Comparison of ENCODE assay signal across 8 cellular contexts in the genomic region with DNA sequence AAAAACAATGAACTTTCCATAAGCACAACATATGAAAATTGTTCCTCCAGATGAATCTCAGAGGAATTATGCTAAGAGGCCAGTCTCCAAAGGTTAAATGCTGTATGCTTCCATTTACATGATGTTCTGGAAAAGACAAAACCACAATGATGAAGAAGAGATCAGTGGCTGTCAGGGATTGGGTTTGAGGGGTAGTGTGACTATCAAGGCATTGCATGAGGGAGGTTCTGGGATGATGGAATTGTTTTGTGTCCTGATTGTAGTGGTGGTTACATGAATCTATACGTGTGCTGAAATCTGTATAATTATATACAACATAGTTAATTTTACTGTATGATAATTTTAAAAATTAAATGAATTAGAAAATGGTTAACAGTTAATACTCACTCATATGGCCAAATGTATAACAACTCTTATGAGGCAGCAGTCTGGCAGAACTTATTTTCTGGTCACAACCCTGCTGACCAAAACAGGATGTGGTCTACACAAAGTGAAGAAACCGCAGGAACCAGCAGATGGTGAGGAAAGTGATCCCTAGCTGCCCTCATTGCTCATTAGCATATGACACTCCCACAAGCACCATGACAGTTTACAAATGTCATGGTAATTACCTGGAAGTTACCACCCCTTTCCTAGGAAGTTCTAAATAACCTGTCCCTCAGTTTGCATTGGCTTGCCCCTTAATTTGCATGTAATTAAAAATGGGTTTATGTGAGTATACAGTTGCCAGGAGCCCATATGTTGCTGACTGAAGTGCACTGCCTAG. TPM values are rescaled to one million over a fixed set of nuclear protein-coding genes. Genes with fewer than 3 reads are reported as not detected.
DNase-seq lines count a peak whose midpoint lies in the region; ATAC-seq and TF ChIP-seq lines count a peak whose summit lies in the region.

No MANE protein-coding gene starts in this region.

- intact Hi-C loops in CD14-positive monocyte (cut with micrococcal nuclease) = loop anchor here (2.0 to 5.0 kb wide), 4 partner anchors 42 to 122 kb away; partner anchors contain the start of gene FKBP1A (in 1 of the 2)
- intact Hi-C loops in OCI-LY7 (cut with micrococcal nuclease; ENCODE audit: unreplicated experiment) = no loop called here
- intact Hi-C loops in stomach (cut with DNase I; ENCODE audit: low total_unique reads) = loop anchor here (5.0 kb wide), 1 partner anchor 122 kb away; no protein-coding TSS in a partner anchor

- H2AFZ ChIP-seq in OCI-LY7 (ENCODE audit: low read length) = peak overlapping the region; percentile 30; the same call in 1 of the 2 replicates

- H3K27ac Mint-ChIP-seq in CD14-positive monocyte = peak overlapping the region; percentile 71 to 92 (median 89)
- H3K27ac Mint-ChIP-seq in activated T-helper 17 cell treated with anti-CD3 and anti-CD28 coated beads, Interleukin-2, amount 50 U/mL, for 72 hours = peak overlapping the region; percentile 74

- ATAC-seq in GM19023 (IDR thresholded peaks at IDR 0.05; ENCODE audit: unreplicated experiment) (peak; percentile 91), HG03108 (IDR thresholded peaks at IDR 0.05; ENCODE audit: unreplicated experiment) (peak; percentile 93)
- peak; percentile 92 for ATAC-seq in activated T-helper 17 cell treated with anti-CD3 and anti-CD28 coated beads, Interleukin-2, amount 50 U/mL, for 72 hours (replicated peaks)

- H3K9me2 ChIP-seq in OCI-LY7 (ENCODE audit: insufficient read depth, low read length) = no peaks in the 10 kb centered on the region

- H3K27ac ChIP-seq in OCI-LY7 (ENCODE audit: low read depth, low read length, poor library complexity, severe bottlenecking) (peak overlapping the region; percentile 74), stomach (no peak overlapping the region)

- CTCF ChIA-PET in OCI-LY7 (lab: Charles Lee; ENCODE audit: unreplicated experiment) = interaction anchor here (0.6 to 1.5 kb wide), 2 partner anchors 16 to 34 kb away, joined by 3 to 4 read pairs; no protein-coding TSS in a partner anchor

- H3K27me3 Mint-ChIP-seq in CD14-positive monocyte (ENCODE audit: low read depth in 3 of 3) = peaks cover 0 to 17% (median 15%) of the 10 kb centered on the region in 3 donors
- no peaks in the 10 kb centered on the region for H3K27me3 Mint-ChIP-seq in activated T-helper 17 cell treated with anti-CD3 and anti-CD28 coated beads, Interleukin-2, amount 50 U/mL, for 72 hours

- BruUV-seq in OCI-LY7 (replicated peaks; lab: Mats Ljungman, UMichigan) = no TSS peak

- peak overlapping the region; percentile 61 for H3K4me2 ChIP-seq in OCI-LY7 (ENCODE audit: low read length)

- no peaks in the 10 kb centered on the region for H4K20me1 ChIP-seq in OCI-LY7 (ENCODE audit: insufficient read depth, low read length)

- DNase-seq in CD14-positive monocyte (ENCODE audit: low spot score) = peak; percentile 88
- DNase-seq in OCI-LY7 (ENCODE audit: low spot score) = peak; percentile 92
- peak; percentile 63 for DNase-seq in kidney epithelial cell (ENCODE audit: low read depth)
- DNase-seq in stomach = peak; percentile 30
- DNase-seq in iPS-NIHi7 (ENCODE audit: extremely low spot score) = no peak

- peaks cover 15% of the 10 kb centered on the region for H3K36me3 ChIP-seq in OCI-LY7 (ENCODE audit: insufficient read depth, low read length)
- H3K36me3 ChIP-seq in kidney epithelial cell (ENCODE audit: control insufficient read depth, insufficient read depth, low read length) = no peaks in the 10 kb centered on the region
- H3K36me3 ChIP-seq in stomach = peaks cover 0 to 8% (median 5%) of the 10 kb centered on the region in 4 donors

- no peaks in the 10 kb centered on the region for H3K79me2 ChIP-seq in OCI-LY7 (ENCODE audit: insufficient read depth, low read depth, low read length)

- no peak for TF ChIP-seq EP300 in stomach (IDR thresholded peaks at IDR 0.05)

- TF ChIP-seq POLR2A in stomach (IDR thresholded peaks at IDR 0.05) = no peak

- peaks cover 32% of the 10 kb centered on the region for H3K4me1 Mint-ChIP-seq in CD14-positive monocyte
- peaks cover 15% of the 10 kb centered on the region for H3K4me1 Mint-ChIP-seq in activated T-helper 17 cell treated with anti-CD3 and anti-CD28 coated beads, Interleukin-2, amount 50 U/mL, for 72 hours

- POLR2A ChIA-PET in OCI-LY7 (lab: Charles Lee) = interaction anchor here (0.6 to 1.2 kb wide), 4 partner anchors 10 to 315 kb away, joined by 3 to 4 read pairs (median 4); no protein-coding TSS in a partner anchor

- H3K4me1 ChIP-seq in OCI-LY7 (ENCODE audit: insufficient read depth, low read length, poor library complexity, severe bottlenecking) (peaks cover 34% of the 10 kb centered on the region), stomach (peaks cover 0 to 13% (median 3%) of the 10 kb centered on the region in 4 donors)

- peaks cover 8 to 27% of the 10 kb centered on the region in 2 donors for H3K36me3 Mint-ChIP-seq in CD14-positive monocyte
- H3K36me3 Mint-ChIP-seq in activated T-helper 17 cell treated with anti-CD3 and anti-CD28 coated beads, Interleukin-2, amount 50 U/mL, for 72 hours (ENCODE audit: low read depth) = no peaks in the 10 kb centered on the region

- H3K27me3 ChIP-seq in kidney epithelial cell (ENCODE audit: control insufficient read depth, insufficient read depth, low read length) (no peaks in the 10 kb centered on the region), stomach (no peaks in the 10 kb centered on the region)

- H3K9me3 ChIP-seq in OCI-LY7 (ENCODE audit: low read length) = no peaks in the 10 kb centered on the region; the same call in 1 of the 2 replicates
- no peaks in the 10 kb centered on the region for H3K9me3 ChIP-seq in stomach

- TF ChIP-seq CTCF in CD14-positive monocyte (IDR thresholded peaks at IDR 0.05) (no peak), OCI-LY7 (conservative IDR thresholded peaks at IDR 0.05; ENCODE audit: low read length) (no peak), kidney epithelial cell (IDR thresholded peaks at IDR 0.05; ENCODE audit: insufficient read depth, low read length, poor library complexity, severe bottlenecking) (no peak), stomach (IDR thresholded peaks at IDR 0.05) (no peak)

- H3K4me3 Mint-ChIP-seq in CD14-positive monocyte = peak overlapping the region in 1 of 2 donors; percentile 76
- H3K4me3 Mint-ChIP-seq in activated T-helper 17 cell treated with anti-CD3 and anti-CD28 coated beads, Interleukin-2, amount 50 U/mL, for 72 hours = peak overlapping the region; percentile 32

- peak overlapping the region; percentile 40 for H3K4me3 ChIP-seq in OCI-LY7 (ENCODE audit: low read depth, low read length, poor library complexity, severe bottlenecking)
- no peak overlapping the region for H3K4me3 ChIP-seq in kidney epithelial cell (ENCODE audit: low read depth, low read length)
- H3K4me3 ChIP-seq in stomach = no peak overlapping the region

- whole genome bisulfite sequencing in stomach, 5 donors = 55 to 71% (median 67%) methylated on average over 2 of the region's 2 CpGs

- H3K9me3 Mint-ChIP-seq in CD14-positive monocyte = no peaks in the 10 kb centered on the region
- no peaks in the 10 kb centered on the region for H3K9me3 Mint-ChIP-seq in activated T-helper 17 cell treated with anti-CD3 and anti-CD28 coated beads, Interleukin-2, amount 50 U/mL, for 72 hours

RNA-seq across cellular contexts. Expression of gene NSFL1C, which starts 31.9 kb away (rescaled TPM):
- 10 to 100 TPM; 52.8 to 56.8 TPM for polyA plus RNA-seq in CD14-positive monocyte
- total RNA-seq in OCI-LY7 (2014; rRNA removed; shearing (Covaris generic)) = 40.2 and 49.6 TPM in 2 replicates
- 77.1 and 80.0 TPM in 2 replicates for total RNA-seq in OCI-LY7 (2022)
- total RNA-seq in activated T-helper 17 cell treated with anti-CD3 and anti-CD28 coated beads, Interleukin-2, amount 50 U/mL, for 72 hours = 10 to 100 TPM; 29.2 to 51.5 TPM
- 58.3 and 58.9 TPM in 2 replicates for total RNA-seq in kidney epithelial cell
- 10 to 100 TPM; 13.4 to 83.4 (median 33.4) TPM for total RNA-seq in stomach
- polyA plus RNA-seq in stomach = 10 to 100 TPM; 33.4 to 59.7 (median 50.9) TPM

RNA-seq across cellular contexts. Expression of gene FKBP1A, which starts 41.9 kb away (rescaled TPM):
- polyA plus RNA-seq in CD14-positive monocyte (100 to 1,000 TPM; 155 to 194 TPM), stomach (100 to 1,000 TPM; 135 to 283 (median 195) TPM)
- 83.2 and 99.0 TPM in 2 replicates for total RNA-seq in OCI-LY7 (2014; rRNA removed; shearing (Covaris generic))
- total RNA-seq in OCI-LY7 (2022) (218 and 230 TPM in 2 replicates), kidney epithelial cell (144 and 155 TPM in 2 replicates), stomach (100 to 1,000 TPM in 2 of 5 donors, 10 to 100 TPM in 3; 33.0 to 280 (median 68.3) TPM)
- total RNA-seq in activated T-helper 17 cell treated with anti-CD3 and anti-CD28 coated beads, Interleukin-2, amount 50 U/mL, for 72 hours = 100 to 1,000 TPM; 178 to 294 TPM

RNA-seq across cellular contexts. Expression of gene SIRPB2, which starts 56.5 kb away (rescaled TPM):
- polyA plus RNA-seq in CD14-positive monocyte = 10 to 100 TPM; 81.5 to 92.8 TPM
- total RNA-seq in OCI-LY7 (2014; rRNA removed; shearing (Covaris generic)) = not detected in 2 replicates
- not detected in 2 replicates for total RNA-seq in OCI-LY7 (2022)
- total RNA-seq in activated T-helper 17 cell treated with anti-CD3 and anti-CD28 coated beads, Interleukin-2, amount 50 U/mL, for 72 hours = not detected
- not detected in 2 replicates for total RNA-seq in kidney epithelial cell
- total RNA-seq in stomach = 1 to 10 TPM in 4 of 5 donors, under 1 TPM in 1; 0.55 to 7.6 (median 2.9) TPM
- 1 to 10 TPM in 1 of 3 donors, under 1 TPM in 2; 0.43 to 2.0 (median 0.92) TPM for polyA plus RNA-seq in stomach
